ENCODE assay signal across 1 cellular context in the genomic region with DNA sequence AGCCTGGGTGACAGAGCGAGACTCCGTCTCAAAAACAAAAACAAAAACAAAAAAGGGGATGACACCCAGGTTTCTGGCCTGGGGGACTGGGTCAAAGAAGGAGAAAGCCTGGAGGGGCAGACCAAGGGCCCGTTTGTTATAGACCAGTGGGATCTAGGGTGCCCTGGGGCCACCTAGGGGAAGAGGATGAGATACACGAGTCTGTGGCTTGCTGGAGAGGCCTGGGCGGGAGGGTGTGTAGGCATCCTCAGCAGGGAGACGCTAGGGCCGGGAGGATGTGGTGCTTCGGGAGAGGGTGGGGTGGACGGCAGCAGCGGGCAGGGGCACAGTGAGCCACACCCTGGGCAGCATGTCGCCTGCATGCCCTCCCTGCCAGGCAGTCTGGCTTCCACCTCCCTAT.
TF ChIP-seq lines count a peak whose summit lies in the region.

No MANE protein-coding gene starts in this region.

TF ChIP-seq in HepG2, 621 proteins besides CTCF, POLR2A, EP300 and RAD21:
- TF ChIP-seq SMC3 (IDR thresholded peaks at IDR 0.05; ENCODE audit: low read length) (peak; percentile 6; the same call in 1 of the 2 replicates), STAG1 (CRISPR knock-in tag; IDR thresholded peaks at IDR 0.05) (peak; percentile 54), ATF4 (CRISPR knock-in tag; IDR thresholded peaks at IDR 0.05) (no peak), U2AF1 (optimal IDR thresholded peaks at IDR 0.05; ENCODE audit: low read depth, low read length) (no peak), ZNF713 (CRISPR knock-in tag; IDR thresholded peaks at IDR 0.05) (no peak), ZNF230 (CRISPR knock-in tag; IDR thresholded peaks at IDR 0.05) (no peak), CEBPG (CRISPR knock-in tag; IDR thresholded peaks at IDR 0.05) (no peak), ATF7-NPFF (CRISPR knock-in tag; IDR thresholded peaks at IDR 0.05; ENCODE audit: low read depth) (no peak), ZBTB38 (CRISPR knock-in tag; IDR thresholded peaks at IDR 0.05) (0 out of 2 replicates have a peak, but pooled peaks have one; percentile 15), HNF4G (IDR thresholded peaks at IDR 0.05; ENCODE audit: borderline replicate concordance, low read depth, low read length) (no peak), HNF4G (CRISPR knock-in tag; IDR thresholded peaks at IDR 0.05; ENCODE audit: borderline replicate concordance, low read depth) (no peak)
